26 cellular contexts compared by ENCODE assay signal in genomic region chr2:221133941-221134340, GRCh38.
A peak's percentile ranks its signal among the peaks of the same experiment; 100 is the strongest.
DNase-seq lines count a peak whose midpoint lies in the region; ATAC-seq, FAIRE-seq and TF ChIP-seq lines count a peak whose summit lies in the region.
"Had no signal": no experiment of that assay in that cellular context is flagged by ENCODE, and none has a peak within 500 bp of the region (broad histone marks: within the 10 kb centered on the region; RNA-seq: fewer than 3 reads in every experiment).

No MANE protein-coding gene starts in this region.

- FAIRE-seq in H54 (lab: Jason Lieb, UNC) = peak; percentile 93
- FAIRE-seq: A204.1, H1 had no signal

- H3K27ac Mint-ChIP-seq in natural killer cell treated with Interleukin-12 subunit alpha and Interleukin-12 subunit beta and Interleukin-15 and Interleukin-18, amount 100 ng/mL, for 72 hours = no peak overlapping the region
- H3K27ac Mint-ChIP-seq: IgD-negative memory B cell had no signal

- no peak overlapping the region for H3K4me3 Mint-ChIP-seq in activated T-cell treated with anti-CD3 and anti-CD28 coated beads, Interleukin-2, amount 50 U/mL, for 4 hours
- no peak overlapping the region for H3K4me3 Mint-ChIP-seq in natural killer cell treated with Interleukin-12 subunit alpha and Interleukin-12 subunit beta and Interleukin-15 and Interleukin-18, amount 100 ng/mL, for 72 hours
- H3K4me3 Mint-ChIP-seq: IgD-negative memory B cell had no signal

- no peak for TF ChIP-seq POLR2A in H54 (IDR thresholded peaks at IDR 0.05; ENCODE audit: low read depth, low read length)

- no peaks in the 10 kb centered on the region for H3K4me1 Mint-ChIP-seq in activated T-cell treated with anti-CD3 and anti-CD28 coated beads, Interleukin-2, amount 50 U/mL, for 4 hours (ENCODE audit: low read depth)
- no peaks in the 10 kb centered on the region for H3K4me1 Mint-ChIP-seq in natural killer cell treated with Interleukin-12 subunit alpha and Interleukin-12 subunit beta and Interleukin-15 and Interleukin-18, amount 100 ng/mL, for 72 hours (ENCODE audit: low read depth in 2 of 2)

- no peak for ATAC-seq in activated T-cell treated with anti-CD3 and anti-CD28 coated beads, Interleukin-2, amount 50 U/mL, for 4 hours
- ATAC-seq in GM21367 (IDR thresholded peaks at IDR 0.05; ENCODE audit: unreplicated experiment) (no peak), HG03439 (IDR thresholded peaks at IDR 0.05; ENCODE audit: unreplicated experiment) (no peak)
- ATAC-seq in natural killer cell treated with Interleukin-12 subunit alpha and Interleukin-12 subunit beta and Interleukin-15 and Interleukin-18, amount 100 ng/mL, for 72 hours = no peak

- DNase-seq in AG08396 (ENCODE audit: low spot score) (peak; percentile 4), H54 (ENCODE audit: insufficient read length, low spot score) (peak; percentile 12), NCI-H82 (lab: John Stamatoyannopoulos, UW) (peak; percentile 87), epidermal melanocyte (ENCODE audit: insufficient read length, low spot score) (peak; percentile 27)
- no peak for DNase-seq in activated T-cell treated with anti-CD3 and anti-CD28 coated beads, Interleukin-2, amount 50 U/mL, for 4 hours
- no peak for DNase-seq in natural killer cell treated with Interleukin-12 subunit alpha and Interleukin-12 subunit beta and Interleukin-15 and Interleukin-18, amount 100 ng/mL, for 72 hours (ENCODE audit: low spot score)
- DNase-seq: AML-193; DMS 273 treated with DMSO at 0.1 percent for 48 hours; DND-41; GDM1; Karpas-422; MM.1S; NCI-H1092 treated with DMSO at 0.1 percent for 48 hours; NCI-H146; NCI-H2029 treated with DMSO at 0.1 percent for 48 hours; NCI-H2171; NCI-H69; NK-92 treated with Interleukin-12 subunit alpha and Interleukin-12 subunit beta, amount 100 ng/mL, for 24 hours; RPMI8226; SIG-M5; T-helper 1 cell had no signal

- no peaks in the 10 kb centered on the region for H3K9me3 Mint-ChIP-seq in activated T-cell treated with anti-CD3 and anti-CD28 coated beads, Interleukin-2, amount 50 U/mL, for 4 hours
- no peaks in the 10 kb centered on the region for H3K9me3 Mint-ChIP-seq in natural killer cell treated with Interleukin-12 subunit alpha and Interleukin-12 subunit beta and Interleukin-15 and Interleukin-18, amount 100 ng/mL, for 72 hours

- no peaks in the 10 kb centered on the region for H3K27me3 Mint-ChIP-seq in activated T-cell treated with anti-CD3 and anti-CD28 coated beads, Interleukin-2, amount 50 U/mL, for 4 hours (ENCODE audit: low read depth)
- no peaks in the 10 kb centered on the region for H3K27me3 Mint-ChIP-seq in natural killer cell treated with Interleukin-12 subunit alpha and Interleukin-12 subunit beta and Interleukin-15 and Interleukin-18, amount 100 ng/mL, for 72 hours
- H3K27me3 Mint-ChIP-seq: IgD-negative memory B cell had no signal

- no peaks in the 10 kb centered on the region for H3K36me3 Mint-ChIP-seq in activated T-cell treated with anti-CD3 and anti-CD28 coated beads, Interleukin-2, amount 50 U/mL, for 4 hours (ENCODE audit: insufficient read depth)
- H3K36me3 Mint-ChIP-seq in natural killer cell treated with Interleukin-12 subunit alpha and Interleukin-12 subunit beta and Interleukin-15 and Interleukin-18, amount 100 ng/mL, for 72 hours = no peaks in the 10 kb centered on the region
- H3K36me3 Mint-ChIP-seq: IgD-negative memory B cell had no signal

Comparison
In these comparisons a context has a peak if more than half of its experiments do, and no peak if none do; other contexts are left out.
1. DNase-seq: peak in AG08396 (single experiment), H54 (single experiment), NCI-H82 (single experiment) and epidermal melanocyte (single experiment); none in activated T-cell treated with anti-CD3 and anti-CD28 coated beads, Interleukin-2, amount 50 U/mL, for 4 hours (single experiment) and natural killer cell treated with Interleukin-12 subunit alpha and Interleukin-12 subunit beta and Interleukin-15 and Interleukin-18, amount 100 ng/mL, for 72 hours (single experiment).